In the genomic region with DNA sequence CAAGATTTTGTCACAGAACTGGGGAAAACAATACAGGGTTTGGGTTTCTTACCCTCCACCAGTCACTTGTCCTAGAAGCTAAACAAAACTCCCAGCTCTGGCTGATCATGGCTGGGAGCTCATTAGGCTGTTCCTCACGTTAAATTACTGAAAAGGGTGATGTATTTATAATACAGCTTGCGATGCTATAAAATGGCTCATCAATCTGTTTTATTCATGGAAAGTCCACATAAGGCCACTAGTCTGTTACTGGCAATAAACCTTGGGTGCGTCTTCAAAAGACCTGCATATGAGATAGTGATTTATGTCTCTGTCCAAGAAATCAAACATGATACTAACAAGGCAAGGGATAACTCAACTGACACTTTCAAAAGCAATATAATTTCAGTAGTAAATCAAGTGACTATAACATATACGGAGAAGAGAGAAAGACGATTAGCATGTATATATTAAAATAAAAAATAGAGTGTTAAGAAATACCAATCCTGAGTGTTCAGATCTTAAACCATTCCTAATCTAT, we compare ENCODE assay signal across 15 cellular contexts.
"Had no signal": no experiment of that assay in that cellular context is flagged by ENCODE, and none has a peak within 500 bp of the region (broad histone marks: within the 10 kb centered on the region; RNA-seq: fewer than 3 reads in every experiment).

No MANE protein-coding gene starts in this region.

- ATAC-seq: activated CD4-positive, CD25-positive, alpha-beta regulatory T cell treated with anti-CD3 and anti-CD28 coated beads, Interleukin-2, amount 50 U/mL, for 24 hours; activated naive CD8-positive, alpha-beta T cell treated with anti-CD3 and anti-CD28 coated beads, Interleukin-2, amount 50 U/mL, for 24 hours; heart right ventricle; left lung; upper lobe of right lung had no signal

- H3K27ac Mint-ChIP-seq: activated CD4-positive, alpha-beta memory T cell treated with anti-CD3 and anti-CD28 coated beads, Interleukin-2, amount 10 ng/mL, durations not matched to agents 7 days and 5 days; activated CD4-positive, alpha-beta T cell treated with anti-CD3 and anti-CD28 coated beads, Interleukin-2, amount 10 ng/mL, durations not matched to agents 24 days and 14 days; activated naive CD4-positive, alpha-beta T cell treated with anti-CD3 and anti-CD28 coated beads, Interleukin-2, amount 10 ng/mL, durations not matched to agents 7 days and 5 days; activated naive CD8-positive, alpha-beta T cell treated with anti-CD3 and anti-CD28 coated beads, Interleukin-2, amount 50 U/mL, for 24 hours; naive B cell; neural progenitor cell had no signal

- H3K9me3 Mint-ChIP-seq: activated CD4-positive, alpha-beta T cell treated with anti-CD3 and anti-CD28 coated beads, Interleukin-2, amount 10 ng/mL, durations not matched to agents 24 days and 14 days; activated naive CD8-positive, alpha-beta T cell treated with anti-CD3 and anti-CD28 coated beads, Interleukin-2, amount 50 U/mL, for 24 hours; neural progenitor cell had no signal

- H3K4me1 Mint-ChIP-seq: activated CD4-positive, alpha-beta memory T cell treated with anti-CD3 and anti-CD28 coated beads, Interleukin-2, amount 10 ng/mL, durations not matched to agents 7 days and 5 days; activated CD4-positive, alpha-beta T cell treated with anti-CD3 and anti-CD28 coated beads, Interleukin-2, amount 10 ng/mL, durations not matched to agents 24 days and 14 days; activated naive CD4-positive, alpha-beta T cell treated with anti-CD3 and anti-CD28 coated beads, Interleukin-2, amount 10 ng/mL, durations not matched to agents 7 days and 5 days; activated naive CD8-positive, alpha-beta T cell treated with anti-CD3 and anti-CD28 coated beads, Interleukin-2, amount 50 U/mL, for 24 hours; naive B cell had no signal

- H3K4me3 Mint-ChIP-seq: activated CD4-positive, alpha-beta memory T cell treated with anti-CD3 and anti-CD28 coated beads, Interleukin-2, amount 10 ng/mL, durations not matched to agents 7 days and 5 days; activated CD4-positive, alpha-beta T cell treated with anti-CD3 and anti-CD28 coated beads, Interleukin-2, amount 10 ng/mL, durations not matched to agents 24 days and 14 days; activated naive CD4-positive, alpha-beta T cell treated with anti-CD3 and anti-CD28 coated beads, Interleukin-2, amount 10 ng/mL, durations not matched to agents 7 days and 5 days; activated naive CD8-positive, alpha-beta T cell treated with anti-CD3 and anti-CD28 coated beads, Interleukin-2, amount 50 U/mL, for 24 hours; naive B cell; neural progenitor cell had no signal

- H3K36me3 Mint-ChIP-seq: activated naive CD4-positive, alpha-beta T cell treated with anti-CD3 and anti-CD28 coated beads, Interleukin-2, amount 10 ng/mL, durations not matched to agents 7 days and 5 days; naive B cell; neural progenitor cell had no signal

- DNase-seq: activated CD4-positive, alpha-beta memory T cell treated with anti-CD3 and anti-CD28 coated beads, Interleukin-2, amount 10 ng/mL, durations not matched to agents 7 days and 5 days; activated CD4-positive, alpha-beta T cell treated with anti-CD3 and anti-CD28 coated beads, Interleukin-2, amount 10 ng/mL, durations not matched to agents 24 days and 14 days; activated effector memory CD4-positive, alpha-beta T cell treated with anti-CD3 and anti-CD28 coated beads, Interleukin-2, amount 50 U/mL, for 16 hours; activated naive CD4-positive, alpha-beta T cell treated with anti-CD3 and anti-CD28 coated beads, Interleukin-2, amount 10 ng/mL, durations not matched to agents 7 days and 5 days; activated naive CD8-positive, alpha-beta T cell treated with anti-CD3 and anti-CD28 coated beads, Interleukin-2, amount 50 U/mL, for 24 hours; cerebellar nuclear complex; heart right ventricle; left lung; naive B cell; retina; stimulated activated CD4-positive, alpha-beta T cell treated with anti-CD3 and anti-CD28 coated beads, Interleukin-2, amount 100 ng/mL, for 48 hours; stimulated activated naive CD4-positive, alpha-beta T cell treated with Interleukin-2 at 50 U/mL for 16 hours; upper lobe of right lung had no signal

- H3K27me3 Mint-ChIP-seq: activated CD4-positive, alpha-beta memory T cell treated with anti-CD3 and anti-CD28 coated beads, Interleukin-2, amount 10 ng/mL, durations not matched to agents 7 days and 5 days; activated CD4-positive, alpha-beta T cell treated with anti-CD3 and anti-CD28 coated beads, Interleukin-2, amount 10 ng/mL, durations not matched to agents 24 days and 14 days; activated naive CD4-positive, alpha-beta T cell treated with anti-CD3 and anti-CD28 coated beads, Interleukin-2, amount 10 ng/mL, durations not matched to agents 7 days and 5 days; activated naive CD8-positive, alpha-beta T cell treated with anti-CD3 and anti-CD28 coated beads, Interleukin-2, amount 50 U/mL, for 24 hours had no signal
